ENCODE assay signal across 1 cellular context in the genomic region with DNA sequence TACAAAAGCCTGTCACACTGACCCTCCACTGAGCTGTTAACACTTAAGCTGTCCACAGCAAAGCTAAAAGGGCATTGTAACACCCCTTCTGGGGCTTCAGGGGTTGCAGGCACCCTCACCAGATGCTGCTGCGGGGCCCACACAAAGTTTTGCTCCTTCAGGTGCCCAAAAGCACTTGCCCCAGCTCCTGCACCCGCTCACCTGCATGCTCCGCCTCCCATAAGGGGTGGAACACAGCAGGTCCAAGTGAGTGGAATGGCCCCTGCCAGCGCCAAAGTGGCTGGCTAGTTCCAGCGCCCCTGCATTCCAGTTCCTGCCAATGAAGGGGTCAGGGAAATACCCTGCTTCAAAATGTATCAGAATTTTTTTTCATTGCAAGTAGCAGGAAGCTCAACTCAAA.
TF ChIP-seq lines count a peak whose summit lies in the region.

No MANE protein-coding gene starts in this region.

TF ChIP-seq in K562, 482 proteins besides CTCF, POLR2A, EP300 and RAD21:
- TF ChIP-seq BMI1 (IDR thresholded peaks at IDR 0.05; ENCODE audit: low read length) (no peak), ZNF354B (CRISPR knock-in tag; IDR thresholded peaks at IDR 0.05) (no peak), ETV6 (IDR thresholded peaks at IDR 0.05; ENCODE audit: borderline replicate concordance in 1 of 2, low read depth in 2 of 2, low read length in 1 of 2) (no peak), ETV6 (CRISPR knock-in tag; IDR thresholded peaks at IDR 0.05; ENCODE audit: borderline replicate concordance) (no peak), PTTG1 (tag; IDR thresholded peaks at IDR 0.05; ENCODE audit: low read depth) (no peak), ETS2 (tag; IDR thresholded peaks at IDR 0.05; ENCODE audit: borderline replicate concordance, poor library complexity, severe bottlenecking) (no peak), SMAD2 (IDR thresholded peaks at IDR 0.05; ENCODE audit: low read depth, low read length) (no peak), PHB2 (IDR thresholded peaks at IDR 0.05; ENCODE audit: low read depth) (no peak), ZNF830 (CRISPR knock-in tag; IDR thresholded peaks at IDR 0.05) (no peak), MTA1 (IDR thresholded peaks at IDR 0.05; ENCODE audit: borderline replicate concordance) (no peak), RBM25 (IDR thresholded peaks at IDR 0.05; ENCODE audit: low read depth, low read length, severe bottlenecking) (no peak), CCNT2 (IDR thresholded peaks at IDR 0.05; ENCODE audit: borderline replicate concordance, extremely low read depth, insufficient read length, low read depth, low read length) (no peak), ZNF764 (CRISPR knock-in tag; IDR thresholded peaks at IDR 0.05; ENCODE audit: low read depth) (no peak)
- TF ChIP-seq, protein P1, sequence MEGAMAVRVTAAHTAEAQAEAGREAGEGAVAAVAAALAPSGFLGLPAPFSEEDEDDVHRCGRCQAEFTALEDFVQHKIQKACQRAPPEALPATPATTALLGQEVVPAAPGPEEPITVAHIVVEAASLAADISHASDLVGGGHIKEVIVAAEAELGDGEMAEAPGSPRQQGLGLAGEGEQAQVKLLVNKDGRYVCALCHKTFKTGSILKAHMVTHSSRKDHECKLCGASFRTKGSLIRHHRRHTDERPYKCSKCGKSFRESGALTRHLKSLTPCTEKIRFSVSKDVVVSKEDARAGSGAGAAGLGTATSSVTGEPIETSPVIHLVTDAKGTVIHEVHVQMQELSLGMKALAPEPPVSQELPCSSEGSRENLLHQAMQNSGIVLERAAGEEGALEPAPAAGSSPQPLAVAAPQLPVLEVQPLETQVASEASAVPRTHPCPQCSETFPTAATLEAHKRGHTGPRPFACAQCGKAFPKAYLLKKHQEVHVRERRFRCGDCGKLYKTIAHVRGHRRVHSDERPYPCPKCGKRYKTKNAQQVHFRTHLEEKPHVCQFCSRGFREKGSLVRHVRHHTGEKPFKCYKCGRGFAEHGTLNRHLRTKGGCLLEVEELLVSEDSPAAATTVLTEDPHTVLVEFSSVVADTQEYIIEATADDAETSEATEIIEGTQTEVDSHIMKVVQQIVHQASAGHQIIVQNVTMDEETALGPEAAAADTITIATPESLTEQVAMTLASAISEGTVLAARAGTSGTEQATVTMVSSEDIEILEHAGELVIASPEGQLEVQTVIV (CRISPR knock-in tag; IDR thresholded peaks at IDR 0.05; ENCODE audit: borderline replicate concordance) = no peak
- TF ChIP-seq, protein P2, sequence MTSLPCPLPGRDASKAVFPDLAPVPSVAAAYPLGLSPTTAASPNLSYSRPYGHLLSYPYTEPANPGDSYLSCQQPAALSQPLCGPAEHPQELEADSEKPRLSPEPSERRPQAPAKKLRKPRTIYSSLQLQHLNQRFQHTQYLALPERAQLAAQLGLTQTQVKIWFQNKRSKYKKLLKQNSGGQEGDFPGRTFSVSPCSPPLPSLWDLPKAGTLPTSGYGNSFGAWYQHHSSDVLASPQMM (CRISPR knock-in tag; IDR thresholded peaks at IDR 0.05) = no peak
- TF ChIP-seq, protein P3, sequence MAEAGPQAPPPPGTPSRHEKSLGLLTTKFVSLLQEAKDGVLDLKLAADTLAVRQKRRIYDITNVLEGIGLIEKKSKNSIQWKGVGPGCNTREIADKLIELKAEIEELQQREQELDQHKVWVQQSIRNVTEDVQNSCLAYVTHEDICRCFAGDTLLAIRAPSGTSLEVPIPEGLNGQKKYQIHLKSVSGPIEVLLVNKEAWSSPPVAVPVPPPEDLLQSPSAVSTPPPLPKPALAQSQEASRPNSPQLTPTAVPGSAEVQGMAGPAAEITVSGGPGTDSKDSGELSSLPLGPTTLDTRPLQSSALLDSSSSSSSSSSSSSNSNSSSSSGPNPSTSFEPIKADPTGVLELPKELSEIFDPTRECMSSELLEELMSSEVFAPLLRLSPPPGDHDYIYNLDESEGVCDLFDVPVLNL (CRISPR knock-in tag; IDR thresholded peaks at IDR 0.05; ENCODE audit: low read depth) = no peak
- TF ChIP-seq, protein P4, sequence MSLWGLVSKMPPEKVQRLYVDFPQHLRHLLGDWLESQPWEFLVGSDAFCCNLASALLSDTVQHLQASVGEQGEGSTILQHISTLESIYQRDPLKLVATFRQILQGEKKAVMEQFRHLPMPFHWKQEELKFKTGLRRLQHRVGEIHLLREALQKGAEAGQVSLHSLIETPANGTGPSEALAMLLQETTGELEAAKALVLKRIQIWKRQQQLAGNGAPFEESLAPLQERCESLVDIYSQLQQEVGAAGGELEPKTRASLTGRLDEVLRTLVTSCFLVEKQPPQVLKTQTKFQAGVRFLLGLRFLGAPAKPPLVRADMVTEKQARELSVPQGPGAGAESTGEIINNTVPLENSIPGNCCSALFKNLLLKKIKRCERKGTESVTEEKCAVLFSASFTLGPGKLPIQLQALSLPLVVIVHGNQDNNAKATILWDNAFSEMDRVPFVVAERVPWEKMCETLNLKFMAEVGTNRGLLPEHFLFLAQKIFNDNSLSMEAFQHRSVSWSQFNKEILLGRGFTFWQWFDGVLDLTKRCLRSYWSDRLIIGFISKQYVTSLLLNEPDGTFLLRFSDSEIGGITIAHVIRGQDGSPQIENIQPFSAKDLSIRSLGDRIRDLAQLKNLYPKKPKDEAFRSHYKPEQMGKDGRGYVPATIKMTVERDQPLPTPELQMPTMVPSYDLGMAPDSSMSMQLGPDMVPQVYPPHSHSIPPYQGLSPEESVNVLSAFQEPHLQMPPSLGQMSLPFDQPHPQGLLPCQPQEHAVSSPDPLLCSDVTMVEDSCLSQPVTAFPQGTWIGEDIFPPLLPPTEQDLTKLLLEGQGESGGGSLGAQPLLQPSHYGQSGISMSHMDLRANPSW (CRISPR knock-in tag; IDR thresholded peaks at IDR 0.05) = no peak
TF ChIP-seq in K562: peak in this region for 0.
